8 cellular contexts compared by ENCODE assay signal in the genomic region with DNA sequence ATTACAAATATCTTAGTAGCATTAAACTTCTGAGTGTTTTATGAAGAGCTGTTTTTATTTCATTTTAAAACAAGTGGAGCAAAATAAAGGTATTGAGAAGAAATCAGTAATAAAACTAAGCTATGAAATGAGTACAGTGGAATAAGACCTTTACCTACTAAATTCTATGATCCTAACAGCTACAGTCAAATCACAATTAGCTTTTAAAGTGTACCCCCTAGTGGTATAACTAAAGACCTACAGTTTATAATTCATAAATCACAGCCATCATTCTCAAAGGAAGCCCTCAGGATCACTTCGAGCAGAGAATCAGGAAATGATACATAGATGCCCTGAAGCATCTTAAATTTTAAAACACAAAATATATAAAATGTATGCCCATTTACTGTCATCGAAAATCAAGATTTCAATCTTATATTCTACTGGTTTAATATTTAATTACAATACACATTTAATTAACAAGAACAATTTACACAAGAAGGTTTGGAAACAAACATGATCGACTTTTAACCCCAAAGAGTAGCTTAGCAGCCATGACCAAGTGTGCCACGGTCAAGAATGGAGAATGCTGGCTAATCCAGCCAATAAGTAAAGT. TPM values are rescaled to one million over a fixed set of nuclear protein-coding genes. Genes with fewer than 3 reads are reported as not detected.
DNase-seq lines count a peak whose midpoint lies in the region; ATAC-seq and TF ChIP-seq lines count a peak whose summit lies in the region.

No MANE protein-coding gene starts in this region.

- H3K9me3 ChIP-seq in DOHH2 (ENCODE audit: control insufficient read depth, insufficient read depth, low read length) (no peaks in the 10 kb centered on the region), psoas muscle (no peaks in the 10 kb centered on the region)

- peaks cover 8% of the 10 kb centered on the region; the same call in 1 of the 2 replicates for H4K20me1 ChIP-seq in DOHH2 (ENCODE audit: control insufficient read depth, insufficient read depth, low read depth, low read length)

- H3K27me3 ChIP-seq in DOHH2 (ENCODE audit: control insufficient read depth, low read length) (no peaks in the 10 kb centered on the region), psoas muscle (ENCODE audit: insufficient read depth in 3 of 3, low read length in 2 of 3) (no peaks in the 10 kb centered on the region)

- WGBS in psoas muscle, 3 donors = 65 to 71% (median 67%) methylated on average over 4 of the region's 4 CpGs

- peaks cover 92% of the 10 kb centered on the region for H3K36me3 ChIP-seq in DOHH2 (ENCODE audit: control insufficient read depth, low read length)
- peaks cover 14 to 100% of the 10 kb centered on the region in 2 donors for H3K36me3 ChIP-seq in psoas muscle (ENCODE audit: insufficient read depth in 1 of 2, low read depth in 1 of 2)

- peaks cover 28% of the 10 kb centered on the region for H3F3A ChIP-seq in DOHH2 (ENCODE audit: control insufficient read depth, insufficient read depth)

- H3K27ac ChIP-seq in DOHH2 (ENCODE audit: low read depth, low read length) (no peak overlapping the region), psoas muscle (no peak overlapping the region), caudate nucleus (ENCODE audit: low read depth, low read length) (no peak overlapping the region)

- ATAC-seq in GM21367 (IDR thresholded peaks at IDR 0.05; ENCODE audit: unreplicated experiment) = peak; percentile 82
- ATAC-seq in HG03571 (IDR thresholded peaks at IDR 0.05; ENCODE audit: unreplicated experiment) = peak; percentile 66
- ATAC-seq in psoas muscle = peak in 3 of 4 donors; percentile 49 to 80 (median 64)

- no peaks in the 10 kb centered on the region for H3K9me2 ChIP-seq in DOHH2 (replicated peaks; ENCODE audit: control insufficient read depth, low read length)

- H3K79me2 ChIP-seq in DOHH2 (ENCODE audit: control insufficient read depth, low read length) = peaks cover 28% of the 10 kb centered on the region

- H3K4me2 ChIP-seq in DOHH2 (ENCODE audit: low read length) = no peak overlapping the region

- peak; percentile 72 for TF ChIP-seq CTCF in DOHH2 (IDR thresholded peaks at IDR 0.05; ENCODE audit: low read depth, low read length, poor library complexity, severe bottlenecking)
- peak; percentile 57 for TF ChIP-seq CTCF in fibroblast of mammary gland (conservative IDR thresholded peaks at IDR 0.05; ENCODE audit: control insufficient read depth, insufficient read depth, low read depth, low read length)
- peak; percentile 74 for TF ChIP-seq CTCF in psoas muscle (IDR thresholded peaks at IDR 0.05)

- intact Hi-C loops in psoas muscle (cut with DNase I) = no loop called here

- H3K4me1 ChIP-seq in DOHH2 (ENCODE audit: control insufficient read depth, low read length) (peaks cover 7% of the 10 kb centered on the region), psoas muscle (peaks cover 5% of the 10 kb centered on the region)

- DNase-seq in SK-N-DZ (ENCODE audit: low spot score) (peak; percentile 29), fibroblast of mammary gland (ENCODE audit: low read depth) (peak; percentile 64), psoas muscle (no peak), caudate nucleus (lab: John Stamatoyannopoulos, UW) (no peak), ureter (ENCODE audit: low spot score) (no peak)

- H3K4me3 ChIP-seq in DOHH2 (ENCODE audit: low read length) = no peak overlapping the region
- no peak overlapping the region for H3K4me3 ChIP-seq in fibroblast of mammary gland (ENCODE audit: control insufficient read depth, low read depth, low read length)
- H3K4me3 ChIP-seq in psoas muscle = no peak overlapping the region

RNA-seq across cellular contexts. Expression of a gene that starts 12.3 kb away (rescaled TPM):
- polyA plus RNA-seq in SK-N-DZ (2014; cell fraction: cytosol; rRNA removed) = 67.9 and 104 TPM in 2 replicates
- 100 and 110 TPM in 2 replicates for polyA plus RNA-seq in SK-N-DZ (2014; cell fraction: nucleus; rRNA removed)
- total RNA-seq in psoas muscle (10 to 100 TPM; 19.9 to 41.9 (median 31.4) TPM), ureter (68.6 TPM)
- 10 to 100 TPM; 31.6 to 62.1 (median 34.3) TPM for polyA plus RNA-seq in psoas muscle

Comparison
In these comparisons a context has a peak if more than half of its experiments do, and no peak if none do; other contexts are left out.
1. DNase-seq: peak in SK-N-DZ (single experiment) and fibroblast of mammary gland (single experiment); none in psoas muscle (0 of 2), caudate nucleus (0 of 61) and ureter (single experiment).
2. Peak in every context shown above with its lines, with median percentiles within 50 percentile points of each other: CTCF ChIP-seq and ATAC-seq.